Comparison of ENCODE assay signal across 8 cellular contexts in genomic region chr13:110455941-110456340, GRCh38.
DNase-seq lines count a peak whose midpoint lies in the region; ATAC-seq lines count a peak whose summit lies in the region.

No MANE protein-coding gene starts in this region.

- no peak overlapping the region for H3K4me3 Mint-ChIP-seq in central memory CD8-positive, alpha-beta T cell

- H3K9me3 Mint-ChIP-seq in central memory CD8-positive, alpha-beta T cell = no peaks in the 10 kb centered on the region

- DNase-seq in NCI-H2171 treated with DMSO at 0.1 percent for 48 hours (lab: John Stamatoyannopoulos, UW) (peak; percentile 68), left lobe of liver (ENCODE audit: low spot score) (peak; percentile 83)
- DNase-seq in activated CD4-positive, CD25-positive, alpha-beta regulatory T cell treated with anti-CD3 and anti-CD28 coated beads, Interleukin-2, amount 50 U/mL, for 16 hours (ENCODE audit: low read depth, low spot score) = peak; percentile 26
- DNase-seq in central memory CD8-positive, alpha-beta T cell (ENCODE audit: low spot score in 2 of 2) = peak in 1 of 2 donors; percentile 31
- peak; percentile 46 to 55 for DNase-seq in stimulated activated CD4-positive, alpha-beta T cell treated with anti-CD3 and anti-CD28 coated beads, Interleukin-4, amount 100 ng/mL, for 48 hours (ENCODE audit: low read depth in 2 of 2)

- no peaks in the 10 kb centered on the region for H3K27me3 ChIP-seq in BLaER1 treated with 17β-estradiol and CSF1 and Interleukin-3, amounts not matched to agents 10 nM and 100 nM

- peaks cover 23 to 50% (median 32%) of the 10 kb centered on the region in 10 experiments; a peak in 18 of 20 replicates for H3K4me1 ChIP-seq in BLaER1 treated with 17β-estradiol and CSF1 and Interleukin-3, amounts not matched to agents 10 nM and 100 nM

- no peaks in the 10 kb centered on the region for H4K20me1 ChIP-seq in BLaER1 treated with 17β-estradiol and CSF1 and Interleukin-3, amounts not matched to agents 10 nM and 100 nM

- H3K4me1 Mint-ChIP-seq in central memory CD8-positive, alpha-beta T cell = peaks cover 6% of the 10 kb centered on the region

- peak; percentile 100 for ATAC-seq in GM19043 (IDR thresholded peaks at IDR 0.05; ENCODE audit: low read depth, unreplicated experiment)
- ATAC-seq in HG03159 (IDR thresholded peaks at IDR 0.05; ENCODE audit: unreplicated experiment) = peak; percentile 97
- ATAC-seq in central memory CD8-positive, alpha-beta T cell (replicated peaks; ENCODE audit: extremely low read depth, poor library complexity, severe bottlenecking) = peak; percentile 36
- ATAC-seq in left lobe of liver = peak; percentile 96

- H3K36me3 Mint-ChIP-seq in central memory CD8-positive, alpha-beta T cell (ENCODE audit: insufficient read depth) = no peaks in the 10 kb centered on the region

- H3K36me3 ChIP-seq in BLaER1 treated with 17β-estradiol and CSF1 and Interleukin-3, amounts not matched to agents 10 nM and 100 nM = no peaks in the 10 kb centered on the region

- peak overlapping the region; percentile 31 to 83 (median 50); a peak in 21 of 22 replicates for H3K4me2 ChIP-seq in BLaER1 treated with 17β-estradiol and CSF1 and Interleukin-3, amounts not matched to agents 10 nM and 100 nM

- H3K9me3 ChIP-seq in BLaER1 treated with 17β-estradiol and CSF1 and Interleukin-3, amounts not matched to agents 10 nM and 100 nM (replicated peaks in 1 of 11) = no peaks in the 10 kb centered on the region

- peaks cover 46% of the 10 kb centered on the region for H3K27me3 Mint-ChIP-seq in central memory CD8-positive, alpha-beta T cell

- 0 out of 22 replicates have a peak overlapping the region, but pooled peaks of 1 of the 11 experiments have one; percentile 28 for H3K9ac ChIP-seq in BLaER1 treated with 17β-estradiol and CSF1 and Interleukin-3, amounts not matched to agents 10 nM and 100 nM

- H3K27ac Mint-ChIP-seq in central memory CD8-positive, alpha-beta T cell (ENCODE audit: low read depth) = no peak overlapping the region

- peak overlapping the region in 3 of 11 experiments; percentile 4 to 39 (median 25); a peak in 2 of 22 replicates for H3K27ac ChIP-seq in BLaER1 treated with 17β-estradiol and CSF1 and Interleukin-3, amounts not matched to agents 10 nM and 100 nM

- H3K4me3 ChIP-seq in BLaER1 treated with 17β-estradiol and CSF1 and Interleukin-3, amounts not matched to agents 10 nM and 100 nM = no peak overlapping the region

Comparison
In these comparisons a context has a peak if more than half of its experiments do, and no peak if none do; other contexts are left out.
1. ATAC-seq: peak in every context shown above with its lines; median percentile 100 in GM19043; 97 in HG03159; 96 in left lobe of liver; 36 in central memory CD8-positive, alpha-beta T cell.